In genomic region chr10:87625658-87626057, GRCh38 we compare ENCODE assay signal across 2 cellular contexts.
TF ChIP-seq lines count a peak whose summit lies in the region.

No MANE protein-coding gene starts in this region.

TF ChIP-seq in HEK293, 187 proteins besides CTCF, POLR2A, EP300 and RAD21:
- 0 out of 2 replicates have a peak, but pooled peaks have one; percentile 35 for TF ChIP-seq ZNF335 (tag by site-specific recombination; conservative IDR thresholded peaks at IDR 0.05)
- TF ChIP-seq ZFP3 (tag by site-specific recombination; IDR thresholded peaks at IDR 0.05; ENCODE audit: low read depth), result no peak

TF ChIP-seq in H1, 55 proteins besides CTCF, POLR2A, EP300 and RAD21:
- TF ChIP-seq RFX5 (IDR thresholded peaks at IDR 0.05; ENCODE audit: borderline replicate concordance, low read depth, low read length), result no peak
- TF ChIP-seq POU5F1 (IDR thresholded peaks at IDR 0.05; ENCODE audit: low read depth, low read length), result peak; percentile 80; the same call in 1 of the 2 replicates
- no peak for TF ChIP-seq JUND (IDR thresholded peaks at IDR 0.05; ENCODE audit: low read length)
- peak; percentile 59 for TF ChIP-seq NANOG (IDR thresholded peaks at IDR 0.05; ENCODE audit: insufficient read depth, low read depth, low read length, poor library complexity, severe bottlenecking)
- TF ChIP-seq CHD7 (IDR thresholded peaks at IDR 0.05; ENCODE audit: insufficient replicate concordance, low read length), result peak; percentile 95
TF ChIP-seq in H1: peak in this region for 3.
